In genomic region chr3:67329358-67329757, GRCh38 we compare ENCODE assay signal across 14 cellular contexts.
DNase-seq lines count a peak whose midpoint lies in the region; ATAC-seq lines count a peak whose summit lies in the region.
"Had no signal": no experiment of that assay in that cellular context is flagged by ENCODE, and none has a peak within 500 bp of the region (broad histone marks: within the 10 kb centered on the region; RNA-seq: fewer than 3 reads in every experiment).

No MANE protein-coding gene starts in this region.

- H3K4me3 ChIP-seq in CD4-positive, alpha-beta memory T cell (ENCODE audit: low read length in 2 of 2): no peak overlapping the region
- H3K4me3 ChIP-seq: SK-N-MC, upper lobe of right lung had no signal

- no peaks in the 10 kb centered on the region for H3K4me1 ChIP-seq in CD4-positive, alpha-beta memory T cell (ENCODE audit: insufficient read depth, low read length)
- H3K4me1 ChIP-seq: upper lobe of right lung had no signal

- no peak overlapping the region for H3K4me3 Mint-ChIP-seq in activated T-helper 17 cell treated with anti-CD3 and anti-CD28 coated beads, Interleukin-2, amount 50 U/mL, for 72 hours
- no peak overlapping the region for H3K4me3 Mint-ChIP-seq in CD4-positive, alpha-beta memory T cell
- H3K4me3 Mint-ChIP-seq: central memory CD8-positive, alpha-beta T cell; neural crest cell had no signal

- H3K9me3 ChIP-seq in CD4-positive, alpha-beta memory T cell (ENCODE audit: control insufficient read depth in 1 of 2, low read length in 2 of 2): no peaks in the 10 kb centered on the region
- H3K9me3 ChIP-seq: upper lobe of right lung had no signal

- H3K36me3 Mint-ChIP-seq in activated T-helper 17 cell treated with anti-CD3 and anti-CD28 coated beads, Interleukin-2, amount 50 U/mL, for 72 hours (ENCODE audit: low read depth): no peaks in the 10 kb centered on the region
- H3K36me3 Mint-ChIP-seq in CD4-positive, alpha-beta memory T cell: no peaks in the 10 kb centered on the region

- no peaks in the 10 kb centered on the region for H3K27me3 ChIP-seq in CD4-positive, alpha-beta memory T cell (ENCODE audit: insufficient read depth, low read length)
- H3K27me3 ChIP-seq: upper lobe of right lung had no signal

- no peak overlapping the region for H3K27ac Mint-ChIP-seq in activated T-helper 17 cell treated with anti-CD3 and anti-CD28 coated beads, Interleukin-2, amount 50 U/mL, for 72 hours
- no peak overlapping the region for H3K27ac Mint-ChIP-seq in CD4-positive, alpha-beta memory T cell

- POLR2A ChIA-PET in CD4-positive, alpha-beta memory T cell (lab: Charles Lee; ENCODE audit: partially characterized antibody): no interaction called here

- ATAC-seq in HG02981 (IDR thresholded peaks at IDR 0.05; ENCODE audit: unreplicated experiment) (peak; percentile 77), HG02973 (IDR thresholded peaks at IDR 0.05; ENCODE audit: unreplicated experiment) (no peak)
- peak; percentile 97 for ATAC-seq in activated T-helper 17 cell treated with anti-CD3 and anti-CD28 coated beads, Interleukin-2, amount 50 U/mL, for 72 hours (replicated peaks)
- ATAC-seq: upper lobe of right lung had no signal

- H3K36me3 ChIP-seq in CD4-positive, alpha-beta memory T cell (ENCODE audit: insufficient read depth, low read length): no peaks in the 10 kb centered on the region
- H3K36me3 ChIP-seq: upper lobe of right lung had no signal

- intact Hi-C loops in CD4-positive, alpha-beta memory T cell (cut with micrococcal nuclease): no loop called here

- peak; percentile 42 for DNase-seq in activated T-cell treated with anti-CD3 and anti-CD28 coated beads for 48 hours (ENCODE audit: low read depth)
- DNase-seq in activated T-cell treated with anti-CD3 and anti-CD28 coated beads, Interleukin-2, amount 50 U/mL, for 1 hour: no peak
- DNase-seq in stimulated activated CD8-positive, alpha-beta memory T cell treated with anti-CD3 and anti-CD28 coated beads, Interleukin-4, amount 100 ng/mL, for 48 hours: peak; percentile 59
- no peak for DNase-seq in dedifferentiated amniotic fluid mesenchymal stem cell (ENCODE audit: extremely low spot score)
- DNase-seq in CD4-positive, alpha-beta memory T cell: no peak
- DNase-seq: Karpas-422, NCI-H446 treated with DMSO at 0.1 percent for 48 hours, upper lobe of right lung had no signal

- peaks cover 15% of the 10 kb centered on the region for H3K27me3 Mint-ChIP-seq in activated T-helper 17 cell treated with anti-CD3 and anti-CD28 coated beads, Interleukin-2, amount 50 U/mL, for 72 hours
- H3K27me3 Mint-ChIP-seq in CD4-positive, alpha-beta memory T cell: peaks cover 3 to 7% of the 10 kb centered on the region in 2 donors

- no peak overlapping the region for H3K27ac ChIP-seq in CD4-positive, alpha-beta memory T cell (ENCODE audit: low read depth, low read length)
- H3K27ac ChIP-seq: SK-N-MC, upper lobe of right lung had no signal

- H3K9me3 Mint-ChIP-seq in activated T-helper 17 cell treated with anti-CD3 and anti-CD28 coated beads, Interleukin-2, amount 50 U/mL, for 72 hours: no peaks in the 10 kb centered on the region
- H3K9me3 Mint-ChIP-seq in CD4-positive, alpha-beta memory T cell: peaks cover 0 to 5% (median 0%) of the 10 kb centered on the region in 8 donors
- H3K9me3 Mint-ChIP-seq: central memory CD8-positive, alpha-beta T cell; neural crest cell had no signal

- H3K4me1 Mint-ChIP-seq in activated T-helper 17 cell treated with anti-CD3 and anti-CD28 coated beads, Interleukin-2, amount 50 U/mL, for 72 hours: no peaks in the 10 kb centered on the region
- H3K4me1 Mint-ChIP-seq in CD4-positive, alpha-beta memory T cell: peaks cover 0 to 1% (median 0%) of the 10 kb centered on the region in 4 donors
- H3K4me1 Mint-ChIP-seq: central memory CD8-positive, alpha-beta T cell; neural crest cell had no signal

- CTCF ChIA-PET in CD4-positive, alpha-beta memory T cell (lab: Charles Lee; ENCODE audit: partially characterized antibody): no interaction called here

Comparison
In these comparisons a context has a peak if more than half of its experiments do, and no peak if none do; other contexts are left out.
1. DNase-seq: peak in activated T-cell treated with anti-CD3 and anti-CD28 coated beads for 48 hours (single experiment) and stimulated activated CD8-positive, alpha-beta memory T cell treated with anti-CD3 and anti-CD28 coated beads, Interleukin-4, amount 100 ng/mL, for 48 hours (single experiment); none in activated T-cell treated with anti-CD3 and anti-CD28 coated beads, Interleukin-2, amount 50 U/mL, for 1 hour (single experiment), dedifferentiated amniotic fluid mesenchymal stem cell (single experiment) and CD4-positive, alpha-beta memory T cell (0 of 5).